In the genomic region with DNA sequence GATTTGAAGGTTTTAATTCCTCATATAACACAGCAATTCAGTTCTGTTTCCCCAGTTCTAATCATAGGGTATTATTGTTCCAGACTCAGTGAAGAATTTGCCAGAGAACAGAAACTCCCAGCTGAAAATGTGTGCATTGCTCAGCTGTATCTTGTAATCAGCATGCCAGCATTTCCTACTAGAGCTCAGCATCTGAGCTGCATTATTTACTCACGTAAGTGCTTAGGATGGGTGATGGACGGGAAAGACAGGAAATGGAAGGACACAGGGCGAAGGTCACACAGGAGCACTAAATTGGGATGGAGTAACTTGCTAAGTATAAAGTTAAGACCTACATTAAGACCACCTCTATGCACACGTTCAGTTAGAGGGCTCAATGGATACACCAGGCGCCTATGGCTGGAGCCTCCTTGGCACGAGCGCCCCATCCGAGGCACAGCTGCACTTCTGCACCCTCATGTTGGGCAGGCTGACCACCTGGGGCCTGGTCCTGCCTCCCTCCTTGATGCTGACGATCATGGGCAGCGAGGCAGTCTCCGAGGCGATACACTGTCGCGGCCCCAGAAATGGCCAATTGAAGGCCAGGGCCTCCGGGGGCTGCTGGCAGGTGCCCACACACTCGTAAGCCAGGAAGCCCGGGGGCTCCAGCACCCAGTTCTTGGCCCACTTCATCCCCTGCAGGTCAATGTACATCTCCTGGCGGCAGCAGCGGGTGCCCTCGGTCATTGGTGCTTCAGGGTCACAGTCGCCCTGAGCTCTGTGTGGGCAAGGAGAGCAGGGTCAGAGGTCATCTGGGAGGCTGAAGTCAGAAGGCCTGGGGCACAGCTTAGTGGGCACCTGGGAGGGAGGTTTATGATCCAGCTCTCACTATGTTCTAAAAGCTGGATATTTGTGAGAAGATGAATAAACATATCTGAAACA, we compare ENCODE assay signal across 1 cellular context.
TF ChIP-seq lines count a peak whose summit lies in the region.

No MANE protein-coding gene starts in this region.

TF ChIP-seq in HepG2, 621 proteins besides CTCF, POLR2A, EP300 and RAD21:
- peak; percentile 14; the same call in 1 of the 2 replicates for TF ChIP-seq NR2F6 (IDR thresholded peaks at IDR 0.05)
- peak; percentile 49; the same call in 1 of the 2 replicates for TF ChIP-seq NR2F6 (CRISPR knock-in tag; IDR thresholded peaks at IDR 0.05)
- TF ChIP-seq, protein P1, sequence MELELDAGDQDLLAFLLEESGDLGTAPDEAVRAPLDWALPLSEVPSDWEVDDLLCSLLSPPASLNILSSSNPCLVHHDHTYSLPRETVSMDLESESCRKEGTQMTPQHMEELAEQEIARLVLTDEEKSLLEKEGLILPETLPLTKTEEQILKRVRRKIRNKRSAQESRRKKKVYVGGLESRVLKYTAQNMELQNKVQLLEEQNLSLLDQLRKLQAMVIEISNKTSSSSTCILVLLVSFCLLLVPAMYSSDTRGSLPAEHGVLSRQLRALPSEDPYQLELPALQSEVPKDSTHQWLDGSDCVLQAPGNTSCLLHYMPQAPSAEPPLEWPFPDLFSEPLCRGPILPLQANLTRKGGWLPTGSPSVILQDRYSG (CRISPR knock-in tag; IDR thresholded peaks at IDR 0.05) = no peak
- TF ChIP-seq ETV5 (CRISPR knock-in tag; IDR thresholded peaks at IDR 0.05; ENCODE audit: borderline replicate concordance) = peak; percentile 23; the same call in 1 of the 2 replicates
- no peak for TF ChIP-seq ZNF484 (CRISPR knock-in tag; IDR thresholded peaks at IDR 0.05; ENCODE audit: borderline replicate concordance, low read depth)
- TF ChIP-seq ZNF7 (CRISPR knock-in tag; IDR thresholded peaks at IDR 0.05) = no peak
- TF ChIP-seq FOXA1 (IDR thresholded peaks at IDR 0.05) = no peak
- peak; percentile 35; the same call in 1 of the 2 replicates for TF ChIP-seq FOXA1 (CRISPR knock-in tag; IDR thresholded peaks at IDR 0.05)
- no peak for TF ChIP-seq ZNF337 (CRISPR knock-in tag; IDR thresholded peaks at IDR 0.05; ENCODE audit: borderline replicate concordance, low read depth)
